Comparison of ENCODE assay signal across 14 cellular contexts in the genomic region with DNA sequence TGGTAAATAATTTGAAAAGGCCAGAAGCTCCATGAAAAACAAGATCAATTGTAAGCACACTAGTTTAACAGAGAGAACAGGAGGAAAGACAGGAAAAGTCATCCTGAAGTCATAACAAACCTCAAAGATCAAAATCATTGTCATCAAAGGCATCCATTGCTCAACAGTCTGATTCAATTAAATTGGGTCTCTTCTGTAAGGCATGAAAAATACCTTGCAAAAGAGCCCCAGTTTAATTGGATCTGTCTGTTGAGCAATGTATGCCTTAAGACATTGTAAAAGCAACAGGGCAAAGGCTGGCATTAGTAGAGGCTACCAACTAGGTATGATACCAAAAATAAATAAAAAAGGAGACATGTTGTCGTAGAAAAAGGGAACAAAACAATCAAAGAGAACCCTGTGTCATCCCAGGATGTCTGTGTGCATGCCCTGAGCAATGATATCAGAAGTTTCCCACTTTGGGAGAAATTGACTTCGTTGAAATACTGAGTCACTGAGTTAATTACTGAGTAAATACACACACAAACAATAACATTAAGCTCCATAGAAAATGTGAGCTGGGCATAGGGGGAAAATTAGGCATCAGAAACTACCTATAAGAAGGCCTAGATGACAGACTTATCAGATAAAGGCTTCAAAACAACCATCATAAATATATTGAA.
"Had no signal": no experiment of that assay in that cellular context is flagged by ENCODE, and none has a peak within 500 bp of the region (broad histone marks: within the 10 kb centered on the region; RNA-seq: fewer than 3 reads in every experiment).

No MANE protein-coding gene starts in this region.

- H2AFZ ChIP-seq: hepatocyte, parathyroid adenoma had no signal

- H3K27me3 ChIP-seq: ascending aorta, cardiac muscle cell, hepatocyte, tibial nerve had no signal

- H3K4me2 ChIP-seq: hepatocyte had no signal

- H3K4me1 ChIP-seq: ascending aorta, parathyroid adenoma, tibial nerve had no signal

- ATAC-seq: activated CD8-positive, alpha-beta T cell treated with anti-CD3 and anti-CD28 coated beads, Interleukin-2, amount 10 ng/mL, durations not matched to agents 7 days and 5 days; stimulated activated effector memory CD8-positive, alpha-beta T cell treated with anti-CD3 and anti-CD28 coated beads, Interleukin-12 subunit alpha, Interleukin-12 subunit beta, amount 100 ng/mL, for 72 hours had no signal

- DNase-seq: activated CD4-positive, alpha-beta T cell treated with anti-CD3 and anti-CD28 coated beads for 48 hours; activated CD8-positive, alpha-beta memory T cell treated with anti-CD3 and anti-CD28 coated beads, Interleukin-2, amount 50 U/mL, for 48 hours; activated CD8-positive, alpha-beta T cell treated with anti-CD3 and anti-CD28 coated beads, Interleukin-2, amount 10 ng/mL, durations not matched to agents 7 days and 5 days; activated naive CD4-positive, alpha-beta T cell; kidney; midbrain; retina had no signal

- H3K79me2 ChIP-seq: hepatocyte, parathyroid adenoma had no signal

- H3K9ac ChIP-seq: parathyroid adenoma had no signal

- H3K9me3 ChIP-seq: ascending aorta had no signal

- H3K27ac ChIP-seq: ascending aorta, cardiac muscle cell, hepatocyte, parathyroid adenoma, skin epidermis, tibial nerve had no signal

- H3K4me3 ChIP-seq: ascending aorta, cardiac muscle cell, hepatocyte, skin epidermis, tibial nerve had no signal

- H3K36me3 ChIP-seq: ascending aorta, cardiac muscle cell, tibial nerve had no signal
